ENCODE assay signal across 18 cellular contexts in genomic region chr11:79312591-79313267, GRCh38.
DNase-seq lines count a peak whose midpoint lies in the region; ATAC-seq and TF ChIP-seq lines count a peak whose summit lies in the region.
"Had no signal": no experiment of that assay in that cellular context is flagged by ENCODE, and none has a peak within 500 bp of the region (broad histone marks: within the 10 kb centered on the region; RNA-seq: fewer than 3 reads in every experiment).

No MANE protein-coding gene starts in this region.

- no peaks in the 10 kb centered on the region for H3K27me3 Mint-ChIP-seq in endodermal cell (ENCODE audit: insufficient read depth)
- H3K27me3 Mint-ChIP-seq: activated T-cell treated with anti-CD3 and anti-CD28 coated beads, Interleukin-2, amount 50 U/mL, for 24 hours; effector memory CD8-positive, alpha-beta T cell; T-helper 17 cell had no signal

- no peak overlapping the region for H3K9ac ChIP-seq in endodermal cell (ENCODE audit: extremely low read depth, low read length, poor library complexity, severe bottlenecking)
- H3K9ac ChIP-seq: GM23248 had no signal

- no peaks in the 10 kb centered on the region for H3K9me3 Mint-ChIP-seq in endodermal cell
- H3K9me3 Mint-ChIP-seq: activated T-cell treated with anti-CD3 and anti-CD28 coated beads, Interleukin-2, amount 50 U/mL, for 24 hours had no signal

- H3K4me3 ChIP-seq in endodermal cell (ENCODE audit: low read length), result no peak overlapping the region
- H3K4me3 ChIP-seq in mucosa of descending colon, result no peak overlapping the region
- H3K4me3 ChIP-seq: ascending aorta, GM23248, PC-9 had no signal

- DNase-seq in left ventricle myocardium superior (no peak), left cardiac atrium (no peak), NCI-H345 treated with DMSO at 0.1 percent for 48 hours (lab: John Stamatoyannopoulos, UW; ENCODE audit: unreplicated experiment) (peak; percentile 93), endodermal cell (no peak), KBM-7 (no peak), mucosa of descending colon (no peak)
- no peak for DNase-seq in activated effector memory CD4-positive, alpha-beta T cell treated with Interleukin-2 at 50 U/mL for 16 hours
- DNase-seq in activated effector memory CD4-positive, alpha-beta T cell treated with anti-CD3 and anti-CD28 coated beads, Interleukin-2, amount 50 U/mL, for 16 hours, result no peak
- DNase-seq: activated CD4-positive, alpha-beta T cell treated with anti-CD3 and anti-CD28 coated beads for 4 hours; activated T-cell treated with anti-CD3 and anti-CD28 coated beads, Interleukin-2, amount 50 U/mL, for 24 hours; effector memory CD8-positive, alpha-beta T cell; GM23248; kidney; PC-9; stimulated activated naive CD4-positive, alpha-beta T cell treated with Interleukin-2 at 50 U/mL for 16 hours; T-helper 17 cell had no signal

- H3K36me3 Mint-ChIP-seq in endodermal cell (ENCODE audit: low read depth), result peaks cover 7% of the 10 kb centered on the region

- in situ Hi-C loops in KBM-7 (cut with MboI; ENCODE audit: low pct_unique_long_range_greater_than_20kb, low sequenced_read_pairs), result no loop called here

- no peak overlapping the region for H3K27ac Mint-ChIP-seq in endodermal cell
- H3K27ac Mint-ChIP-seq: activated T-cell treated with anti-CD3 and anti-CD28 coated beads, Interleukin-2, amount 50 U/mL, for 24 hours; B cell; effector memory CD8-positive, alpha-beta T cell; T-helper 17 cell had no signal

- no peak for TF ChIP-seq CTCF in endodermal cell (conservative IDR thresholded peaks at IDR 0.05)
- no peak for TF ChIP-seq CTCF in mucosa of descending colon (IDR thresholded peaks at IDR 0.05)

- H3K27me3 ChIP-seq in endodermal cell (ENCODE audit: control insufficient read depth, insufficient read depth, low read length, poor library complexity, severe bottlenecking), result no peaks in the 10 kb centered on the region
- H3K27me3 ChIP-seq: ascending aorta had no signal

- intact Hi-C loops in left ventricle myocardium superior (cut with micrococcal nuclease), result no loop called here
- intact Hi-C loops in left cardiac atrium (cut with DNase I), result no loop called here
- intact Hi-C loops in mucosa of descending colon (cut with DNase I, micrococcal nuclease), result no loop called here

- H3K27ac ChIP-seq in endodermal cell (ENCODE audit: low read depth, low read length), result peak overlapping the region; percentile 48
- H3K27ac ChIP-seq: ascending aorta, GM23248, PC-9 had no signal

- H3K36me3 ChIP-seq in endodermal cell (ENCODE audit: control insufficient read depth, insufficient read depth, low read length) (no peaks in the 10 kb centered on the region), mucosa of descending colon (ENCODE audit: low read depth) (no peaks in the 10 kb centered on the region)
- H3K36me3 ChIP-seq: ascending aorta had no signal

- WGBS in endodermal cell (ENCODE audit: insufficient coverage in 1 of 2, insufficient read length in 1 of 2), 2 experiments, result 58 to 89% methylated on average over 4 to 5 of the region's 5 CpGs

- H3K9me3 ChIP-seq in endodermal cell (ENCODE audit: control insufficient read depth, low read length) (no peaks in the 10 kb centered on the region), mucosa of descending colon (no peaks in the 10 kb centered on the region)
- H3K9me3 ChIP-seq: ascending aorta had no signal

- peak; percentile 53 for ATAC-seq in left ventricle myocardium superior
- no peak for ATAC-seq in left cardiac atrium
- ATAC-seq in mucosa of descending colon, result no peak
- ATAC-seq: effector memory CD8-positive, alpha-beta T cell; T-helper 17 cell had no signal

- H3K4me1 ChIP-seq in endodermal cell (ENCODE audit: control insufficient read depth, insufficient read depth, low read length) (peaks cover 7% of the 10 kb centered on the region), mucosa of descending colon (ENCODE audit: low read depth) (no peaks in the 10 kb centered on the region)
- H3K4me1 ChIP-seq: ascending aorta had no signal

- peaks cover 16% of the 10 kb centered on the region for H3K4me1 Mint-ChIP-seq in endodermal cell
- H3K4me1 Mint-ChIP-seq: B cell, T-helper 17 cell had no signal

- H3K4me3 Mint-ChIP-seq in endodermal cell, result no peak overlapping the region
- H3K4me3 Mint-ChIP-seq: activated T-cell treated with anti-CD3 and anti-CD28 coated beads, Interleukin-2, amount 50 U/mL, for 24 hours; B cell; effector memory CD8-positive, alpha-beta T cell; T-helper 17 cell had no signal
